27 cellular contexts compared by ENCODE assay signal in the genomic region with DNA sequence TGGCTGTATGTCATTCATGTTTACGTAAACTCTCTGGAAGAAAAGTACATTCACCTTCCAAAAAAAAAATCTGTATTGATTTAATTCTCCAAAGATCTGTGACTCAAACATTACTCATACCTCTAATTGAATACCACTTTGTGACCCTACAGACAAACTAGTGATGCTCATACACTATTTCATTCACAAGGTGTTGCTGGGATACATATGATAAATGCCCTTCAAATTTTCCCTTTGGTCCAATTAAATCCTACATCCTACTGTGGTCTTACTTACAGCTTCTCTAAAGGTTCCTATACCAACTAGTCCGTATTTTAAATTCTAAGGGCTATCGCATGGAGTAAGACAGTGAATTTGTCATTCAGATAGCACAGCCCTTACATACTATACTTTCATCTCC. TPM values are rescaled to one million over a fixed set of nuclear protein-coding genes. Genes with fewer than 3 reads are reported as not detected.
"Had no signal": no experiment of that assay in that cellular context is flagged by ENCODE, and none has a peak within 500 bp of the region (broad histone marks: within the 10 kb centered on the region; RNA-seq: fewer than 3 reads in every experiment).

No MANE protein-coding gene starts in this region.

- H3K9ac ChIP-seq: neural progenitor cell, parathyroid adenoma had no signal

- H2AFZ ChIP-seq: neural progenitor cell, parathyroid adenoma had no signal

- H3K4me2 ChIP-seq: neural progenitor cell, smooth muscle cell had no signal

- H3K36me3 ChIP-seq: left lung, lower lobe of right lung, neural progenitor cell, neutrophil, right atrium auricular region, right lobe of liver, tibial nerve, uterus had no signal

- H3K27ac ChIP-seq: left lung, lower lobe of right lung, neural progenitor cell, neutrophil, parathyroid adenoma, psoas muscle, right atrium auricular region, right lobe of liver, tibial nerve, uterus had no signal

- H3K9me3 ChIP-seq: left lung, lower lobe of right lung, neutrophil, psoas muscle, right atrium auricular region, right lobe of liver, tibial nerve, uterus had no signal

- H3K4me1 ChIP-seq: left lung, lower lobe of right lung, parathyroid adenoma, psoas muscle, right atrium auricular region, right lobe of liver, uterus had no signal

- H3K27me3 ChIP-seq: neural progenitor cell, right atrium auricular region, right lobe of liver, uterus had no signal

- H3K4me3 ChIP-seq: left lung, lower lobe of right lung, neural progenitor cell, psoas muscle, right atrium auricular region, right lobe of liver, smooth muscle cell, tibial nerve, uterus had no signal

- DNase-seq: hypothalamus; immature natural killer cell; kidney; left colon; left lung; lower lobe of right lung; mesendoderm; naive B cell; natural killer cell; nephron progenitor cell; occipital lobe; psoas muscle; right lobe of liver; stimulated activated CD4-positive, alpha-beta T cell treated with anti-CD3 and anti-CD28 coated beads, Interleukin-1b, Interleukin-23, amount 100 ng/mL, for 48 hours; stimulated activated CD4-positive, alpha-beta T cell treated with anti-CD3 and anti-CD28 coated beads, Interleukin-2, amount 100 ng/mL, for 48 hours; stimulated activated CD4-positive, alpha-beta T cell treated with anti-CD3 and anti-CD28 coated beads, Interleukin-4, amount 100 ng/mL, for 4 hours; stimulated activated CD8-positive, alpha-beta memory T cell treated with anti-CD3 and anti-CD28 coated beads, Interleukin-4, amount 100 ng/mL, for 48 hours; stimulated activated naive CD4-positive, alpha-beta T cell treated with Interleukin-2 at 50 U/mL for 16 hours; stimulated activated naive CD8-positive, alpha-beta T cell treated with anti-CD3 and anti-CD28 coated beads, Interleukin-15, amount 100 ng/mL, for 72 hours; substantia nigra; uterus had no signal

- H3K79me2 ChIP-seq: parathyroid adenoma had no signal

RNA-seq across cellular contexts. Expression of gene CADM3, which starts 26.8 kb away (rescaled TPM):
- total RNA-seq: natural killer cell had no signal
- polyA plus RNA-seq: immature natural killer cell had no signal
